In the genomic region with DNA sequence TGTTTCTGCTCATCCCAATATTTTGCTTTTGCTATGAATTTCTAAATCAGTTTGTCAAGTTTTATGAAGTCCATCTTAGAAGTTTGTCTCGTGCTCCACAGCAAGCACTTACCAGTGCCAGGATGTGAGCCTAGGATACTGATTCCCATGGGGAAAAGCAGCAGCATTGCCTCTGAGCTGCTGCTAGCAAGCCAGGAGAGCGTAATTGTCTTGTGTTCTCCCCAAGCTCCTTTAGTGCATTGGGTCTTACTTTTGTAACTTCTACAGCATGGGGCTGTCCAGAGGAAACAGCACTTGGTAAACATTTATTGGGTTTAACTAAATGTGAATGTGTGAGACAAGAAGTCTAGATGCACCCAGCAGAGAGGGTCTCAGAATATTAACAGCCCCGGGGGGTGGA, we compare ENCODE assay signal across 1 cellular context.
TF ChIP-seq lines count a peak whose summit lies in the region.

No MANE protein-coding gene starts in this region.

TF ChIP-seq in HCT116, 20 proteins besides CTCF, POLR2A, EP300 and RAD21:
- TF ChIP-seq TCF7L2 (IDR thresholded peaks at IDR 0.05; ENCODE audit: borderline replicate concordance, extremely low read depth, insufficient read depth, insufficient read length) (no peak), ELF1 (IDR thresholded peaks at IDR 0.05; ENCODE audit: borderline replicate concordance, low read depth) (no peak), ZNF274 (IDR thresholded peaks at IDR 0.05; ENCODE audit: low read depth, low read length) (no peak), SRF (IDR thresholded peaks at IDR 0.05; ENCODE audit: low read depth) (no peak), CBX3 (IDR thresholded peaks at IDR 0.05; ENCODE audit: low read depth) (no peak), ZFX (IDR thresholded peaks at IDR 0.05) (no peak), SP1 (IDR thresholded peaks at IDR 0.05; ENCODE audit: low read depth) (no peak), POLR2AphosphoS5 (IDR thresholded peaks at IDR 0.05; ENCODE audit: low read depth, low read length) (no peak), CEBPB (IDR thresholded peaks at IDR 0.05; ENCODE audit: low read depth) (no peak), REST (IDR thresholded peaks at IDR 0.05; ENCODE audit: low read depth) (no peak), EZH2 (IDR thresholded peaks at IDR 0.05) (no peak), ZBTB33 (IDR thresholded peaks at IDR 0.05; ENCODE audit: extremely low read depth, insufficient replicate concordance, low read length) (no peak), EGR1 (IDR thresholded peaks at IDR 0.05; ENCODE audit: low read depth) (no peak), FOSL1 (IDR thresholded peaks at IDR 0.05; ENCODE audit: low read depth) (no peak), EZH2phosphoT487 (IDR thresholded peaks at IDR 0.05; ENCODE audit: borderline replicate concordance) (no peak), SIN3A (IDR thresholded peaks at IDR 0.05; ENCODE audit: low read depth) (no peak)
- TF ChIP-seq, protein P1, sequence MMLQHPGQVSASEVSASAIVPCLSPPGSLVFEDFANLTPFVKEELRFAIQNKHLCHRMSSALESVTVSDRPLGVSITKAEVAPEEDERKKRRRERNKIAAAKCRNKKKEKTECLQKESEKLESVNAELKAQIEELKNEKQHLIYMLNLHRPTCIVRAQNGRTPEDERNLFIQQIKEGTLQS (IDR thresholded peaks at IDR 0.05): no peak
